Comparison of ENCODE assay signal across 1 cellular context in genomic region chr1:229557913-229558414, GRCh38.
TF ChIP-seq lines count a peak whose summit lies in the region.

No MANE protein-coding gene starts in this region.

TF ChIP-seq in HEK293, 187 proteins besides CTCF, POLR2A, EP300 and RAD21 (continued from another document and continues in another):
- no peak for TF ChIP-seq ZSCAN18 (tag by site-specific recombination; IDR thresholded peaks at IDR 0.05)
- no peak for TF ChIP-seq ZNF19 (tag by site-specific recombination; IDR thresholded peaks at IDR 0.05; ENCODE audit: low read depth)
- TF ChIP-seq, protein P1, sequence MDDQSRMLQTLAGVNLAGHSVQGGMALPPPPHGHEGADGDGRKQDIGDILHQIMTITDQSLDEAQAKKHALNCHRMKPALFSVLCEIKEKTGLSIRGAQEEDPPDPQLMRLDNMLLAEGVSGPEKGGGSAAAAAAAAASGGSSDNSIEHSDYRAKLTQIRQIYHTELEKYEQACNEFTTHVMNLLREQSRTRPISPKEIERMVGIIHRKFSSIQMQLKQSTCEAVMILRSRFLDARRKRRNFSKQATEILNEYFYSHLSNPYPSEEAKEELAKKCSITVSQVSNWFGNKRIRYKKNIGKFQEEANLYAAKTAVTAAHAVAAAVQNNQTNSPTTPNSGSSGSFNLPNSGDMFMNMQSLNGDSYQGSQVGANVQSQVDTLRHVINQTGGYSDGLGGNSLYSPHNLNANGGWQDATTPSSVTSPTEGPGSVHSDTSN (CRISPR knock-in tag; IDR thresholded peaks at IDR 0.05), result no peak
- no peak for TF ChIP-seq ZNF292 (tag by site-specific recombination; IDR thresholded peaks at IDR 0.05; ENCODE audit: borderline replicate concordance, low read depth)
- no peak for TF ChIP-seq ZNF843 (tag by site-specific recombination; IDR thresholded peaks at IDR 0.05)
- TF ChIP-seq, protein P2, sequence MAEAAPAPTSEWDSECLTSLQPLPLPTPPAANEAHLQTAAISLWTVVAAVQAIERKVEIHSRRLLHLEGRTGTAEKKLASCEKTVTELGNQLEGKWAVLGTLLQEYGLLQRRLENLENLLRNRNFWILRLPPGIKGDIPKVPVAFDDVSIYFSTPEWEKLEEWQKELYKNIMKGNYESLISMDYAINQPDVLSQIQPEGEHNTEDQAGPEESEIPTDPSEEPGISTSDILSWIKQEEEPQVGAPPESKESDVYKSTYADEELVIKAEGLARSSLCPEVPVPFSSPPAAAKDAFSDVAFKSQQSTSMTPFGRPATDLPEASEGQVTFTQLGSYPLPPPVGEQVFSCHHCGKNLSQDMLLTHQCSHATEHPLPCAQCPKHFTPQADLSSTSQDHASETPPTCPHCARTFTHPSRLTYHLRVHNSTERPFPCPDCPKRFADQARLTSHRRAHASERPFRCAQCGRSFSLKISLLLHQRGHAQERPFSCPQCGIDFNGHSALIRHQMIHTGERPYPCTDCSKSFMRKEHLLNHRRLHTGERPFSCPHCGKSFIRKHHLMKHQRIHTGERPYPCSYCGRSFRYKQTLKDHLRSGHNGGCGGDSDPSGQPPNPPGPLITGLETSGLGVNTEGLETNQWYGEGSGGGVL (tag by site-specific recombination; IDR thresholded peaks at IDR 0.05), result no peak
- no peak for TF ChIP-seq ZNF585B (tag by site-specific recombination; IDR thresholded peaks at IDR 0.05)
- TF ChIP-seq SCRT2 (tag by site-specific recombination; IDR thresholded peaks at IDR 0.05), result no peak
- TF ChIP-seq ZNF660 (tag by site-specific recombination; IDR thresholded peaks at IDR 0.05), result peak; percentile 74; the same call in 1 of the 2 replicates
- TF ChIP-seq, protein P3, sequence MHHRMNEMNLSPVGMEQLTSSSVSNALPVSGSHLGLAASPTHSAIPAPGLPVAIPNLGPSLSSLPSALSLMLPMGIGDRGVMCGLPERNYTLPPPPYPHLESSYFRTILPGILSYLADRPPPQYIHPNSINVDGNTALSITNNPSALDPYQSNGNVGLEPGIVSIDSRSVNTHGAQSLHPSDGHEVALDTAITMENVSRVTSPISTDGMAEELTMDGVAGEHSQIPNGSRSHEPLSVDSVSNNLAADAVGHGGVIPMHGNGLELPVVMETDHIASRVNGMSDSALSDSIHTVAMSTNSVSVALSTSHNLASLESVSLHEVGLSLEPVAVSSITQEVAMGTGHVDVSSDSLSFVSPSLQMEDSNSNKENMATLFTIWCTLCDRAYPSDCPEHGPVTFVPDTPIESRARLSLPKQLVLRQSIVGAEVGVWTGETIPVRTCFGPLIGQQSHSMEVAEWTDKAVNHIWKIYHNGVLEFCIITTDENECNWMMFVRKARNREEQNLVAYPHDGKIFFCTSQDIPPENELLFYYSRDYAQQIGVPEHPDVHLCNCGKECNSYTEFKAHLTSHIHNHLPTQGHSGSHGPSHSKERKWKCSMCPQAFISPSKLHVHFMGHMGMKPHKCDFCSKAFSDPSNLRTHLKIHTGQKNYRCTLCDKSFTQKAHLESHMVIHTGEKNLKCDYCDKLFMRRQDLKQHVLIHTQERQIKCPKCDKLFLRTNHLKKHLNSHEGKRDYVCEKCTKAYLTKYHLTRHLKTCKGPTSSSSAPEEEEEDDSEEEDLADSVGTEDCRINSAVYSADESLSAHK (tag by site-specific recombination; IDR thresholded peaks at IDR 0.05), result no peak
- TF ChIP-seq ZNF416 (tag by site-specific recombination; IDR thresholded peaks at IDR 0.05), result no peak
- TF ChIP-seq ZNF23 (tag by site-specific recombination; IDR thresholded peaks at IDR 0.05; ENCODE audit: borderline replicate concordance), result no peak
- TF ChIP-seq ZNF302 (tag by site-specific recombination; IDR thresholded peaks at IDR 0.05; ENCODE audit: low read depth), result no peak
- no peak for TF ChIP-seq SALL2 (tag by site-specific recombination; IDR thresholded peaks at IDR 0.05; ENCODE audit: borderline replicate concordance)
- TF ChIP-seq ZNF514 (tag by site-specific recombination; IDR thresholded peaks at IDR 0.05), result no peak
- TF ChIP-seq ZBTB8A (tag by site-specific recombination; IDR thresholded peaks at IDR 0.05), result peak; percentile 92
- TF ChIP-seq KLF8 (tag by site-specific recombination; IDR thresholded peaks at IDR 0.05), result peak; percentile 72
- TF ChIP-seq, protein P4, sequence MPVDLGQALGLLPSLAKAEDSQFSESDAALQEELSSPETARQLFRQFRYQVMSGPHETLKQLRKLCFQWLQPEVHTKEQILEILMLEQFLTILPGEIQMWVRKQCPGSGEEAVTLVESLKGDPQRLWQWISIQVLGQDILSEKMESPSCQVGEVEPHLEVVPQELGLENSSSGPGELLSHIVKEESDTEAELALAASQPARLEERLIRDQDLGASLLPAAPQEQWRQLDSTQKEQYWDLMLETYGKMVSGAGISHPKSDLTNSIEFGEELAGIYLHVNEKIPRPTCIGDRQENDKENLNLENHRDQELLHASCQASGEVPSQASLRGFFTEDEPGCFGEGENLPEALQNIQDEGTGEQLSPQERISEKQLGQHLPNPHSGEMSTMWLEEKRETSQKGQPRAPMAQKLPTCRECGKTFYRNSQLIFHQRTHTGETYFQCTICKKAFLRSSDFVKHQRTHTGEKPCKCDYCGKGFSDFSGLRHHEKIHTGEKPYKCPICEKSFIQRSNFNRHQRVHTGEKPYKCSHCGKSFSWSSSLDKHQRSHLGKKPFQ (tag by site-specific recombination; IDR thresholded peaks at IDR 0.05), result no peak
- no peak for TF ChIP-seq ZNF223 (tag by site-specific recombination; IDR thresholded peaks at IDR 0.05)
- TF ChIP-seq ZNF10 (tag by site-specific recombination; IDR thresholded peaks at IDR 0.05), result no peak
- no peak for TF ChIP-seq ZNF560 (tag by site-specific recombination; IDR thresholded peaks at IDR 0.05; ENCODE audit: borderline replicate concordance)
- peak; percentile 22; the same call in 1 of the 2 replicates for TF ChIP-seq SP7 (tag by site-specific recombination; IDR thresholded peaks at IDR 0.05)
- no peak for TF ChIP-seq ZNF747 (tag by site-specific recombination; IDR thresholded peaks at IDR 0.05)
- TF ChIP-seq ZNF311 (tag by site-specific recombination; IDR thresholded peaks at IDR 0.05; ENCODE audit: borderline replicate concordance), result no peak
- no peak for TF ChIP-seq ZNF670 (tag by site-specific recombination; IDR thresholded peaks at IDR 0.05; ENCODE audit: low read depth)
- TF ChIP-seq ZNF148 (tag by site-specific recombination; IDR thresholded peaks at IDR 0.05; ENCODE audit: borderline replicate concordance), result no peak
- no peak for TF ChIP-seq BCL11A (tag by site-specific recombination; IDR thresholded peaks at IDR 0.05; ENCODE audit: low read depth)
- TF ChIP-seq WT1 (tag by site-specific recombination; IDR thresholded peaks at IDR 0.05), result 0 out of 2 replicates have a peak, but pooled peaks have one; percentile 16
- TF ChIP-seq ZBTB21 (tag by site-specific recombination; IDR thresholded peaks at IDR 0.05), result no peak
- TF ChIP-seq KLF16 (tag by site-specific recombination; IDR thresholded peaks at IDR 0.05), result peak; percentile 63; the same call in 1 of the 2 replicates
- no peak for TF ChIP-seq ZNF169 (tag by site-specific recombination; IDR thresholded peaks at IDR 0.05)
- TF ChIP-seq ZNF48 (tag by site-specific recombination; IDR thresholded peaks at IDR 0.05), result no peak
- TF ChIP-seq ZNF157 (tag by site-specific recombination; IDR thresholded peaks at IDR 0.05), result no peak
- no peak for TF ChIP-seq ZNF350 (tag by site-specific recombination; IDR thresholded peaks at IDR 0.05)
- TF ChIP-seq, protein P5, sequence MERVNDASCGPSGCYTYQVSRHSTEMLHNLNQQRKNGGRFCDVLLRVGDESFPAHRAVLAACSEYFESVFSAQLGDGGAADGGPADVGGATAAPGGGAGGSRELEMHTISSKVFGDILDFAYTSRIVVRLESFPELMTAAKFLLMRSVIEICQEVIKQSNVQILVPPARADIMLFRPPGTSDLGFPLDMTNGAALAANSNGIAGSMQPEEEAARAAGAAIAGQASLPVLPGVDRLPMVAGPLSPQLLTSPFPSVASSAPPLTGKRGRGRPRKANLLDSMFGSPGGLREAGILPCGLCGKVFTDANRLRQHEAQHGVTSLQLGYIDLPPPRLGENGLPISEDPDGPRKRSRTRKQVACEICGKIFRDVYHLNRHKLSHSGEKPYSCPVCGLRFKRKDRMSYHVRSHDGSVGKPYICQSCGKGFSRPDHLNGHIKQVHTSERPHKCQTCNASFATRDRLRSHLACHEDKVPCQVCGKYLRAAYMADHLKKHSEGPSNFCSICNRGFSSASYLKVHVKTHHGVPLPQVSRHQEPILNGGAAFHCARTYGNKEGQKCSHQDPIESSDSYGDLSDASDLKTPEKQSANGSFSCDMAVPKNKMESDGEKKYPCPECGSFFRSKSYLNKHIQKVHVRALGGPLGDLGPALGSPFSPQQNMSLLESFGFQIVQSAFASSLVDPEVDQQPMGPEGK (tag by site-specific recombination; IDR thresholded peaks at IDR 0.05), result peak; percentile 52
- no peak for TF ChIP-seq ZNF266 (tag by site-specific recombination; IDR thresholded peaks at IDR 0.05; ENCODE audit: low read depth)
- no peak for TF ChIP-seq ZNF510 (tag by site-specific recombination; IDR thresholded peaks at IDR 0.05; ENCODE audit: insufficient replicate concordance)
- no peak for TF ChIP-seq ZNF529 (tag by site-specific recombination; IDR thresholded peaks at IDR 0.05; ENCODE audit: insufficient replicate concordance)
- TF ChIP-seq, protein P6, sequence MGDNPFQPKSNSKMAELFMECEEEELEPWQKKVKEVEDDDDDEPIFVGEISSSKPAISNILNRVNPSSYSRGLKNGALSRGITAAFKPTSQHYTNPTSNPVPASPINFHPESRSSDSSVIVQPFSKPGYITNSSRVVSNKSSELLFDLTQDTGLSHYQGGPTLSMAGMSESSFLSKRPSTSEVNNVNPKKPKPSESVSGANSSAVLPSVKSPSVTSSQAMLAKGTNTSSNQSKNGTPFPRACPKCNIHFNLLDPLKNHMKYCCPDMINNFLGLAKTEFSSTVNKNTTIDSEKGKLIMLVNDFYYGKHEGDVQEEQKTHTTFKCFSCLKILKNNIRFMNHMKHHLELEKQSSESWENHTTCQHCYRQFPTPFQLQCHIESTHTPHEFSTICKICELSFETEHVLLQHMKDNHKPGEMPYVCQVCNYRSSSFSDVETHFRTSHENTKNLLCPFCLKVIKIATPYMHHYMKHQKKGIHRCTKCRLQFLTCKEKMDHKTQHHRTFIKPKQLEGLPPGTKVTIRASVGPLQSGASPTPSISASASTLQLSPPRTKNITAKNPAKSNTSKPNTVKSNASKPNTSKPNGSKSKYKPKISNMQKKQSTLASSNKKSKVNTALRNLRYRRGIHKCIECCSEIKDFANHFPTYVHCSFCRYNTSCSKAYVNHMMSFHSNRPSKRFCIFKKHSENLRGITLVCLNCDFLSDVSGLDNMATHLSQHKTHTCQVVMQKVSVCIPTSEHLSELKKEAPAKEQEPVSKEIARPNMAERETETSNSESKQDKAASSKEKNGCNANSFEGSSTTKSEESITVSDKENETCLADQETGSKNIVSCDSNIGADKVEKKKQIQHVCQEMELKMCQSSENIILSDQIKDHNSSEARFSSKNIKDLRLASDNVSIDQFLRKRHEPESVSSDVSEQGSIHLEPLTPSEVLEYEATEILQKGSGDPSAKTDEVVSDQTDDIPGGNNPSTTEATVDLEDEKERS (tag by site-specific recombination; IDR thresholded peaks at IDR 0.05), result no peak
- TF ChIP-seq ZNF24 (tag by site-specific recombination; IDR thresholded peaks at IDR 0.05), result no peak
- TF ChIP-seq ZNF138 (tag by site-specific recombination; IDR thresholded peaks at IDR 0.05; ENCODE audit: borderline replicate concordance), result no peak
- 0 out of 2 replicates have a peak, but pooled peaks have one; percentile 42 for TF ChIP-seq ZNF501 (tag by site-specific recombination; IDR thresholded peaks at IDR 0.05)
- peak; percentile 73 for TF ChIP-seq ZNF335 (tag by site-specific recombination; conservative IDR thresholded peaks at IDR 0.05)
- no peak for TF ChIP-seq ZNF37A (tag by site-specific recombination; IDR thresholded peaks at IDR 0.05)
- no peak for TF ChIP-seq ZNF645 (tag by site-specific recombination; IDR thresholded peaks at IDR 0.05)
- TF ChIP-seq ZNF114 (tag by site-specific recombination; IDR thresholded peaks at IDR 0.05), result no peak
